9 cellular contexts compared by ENCODE assay signal in genomic region chr10:70331486-70332268, GRCh38. TPM values are rescaled to one million over a fixed set of nuclear protein-coding genes. Genes with fewer than 3 reads are reported as not detected.
A peak's percentile ranks its signal among the peaks of the same experiment; 100 is the strongest.
DNase-seq lines count a peak whose midpoint lies in the region; ATAC-seq, FAIRE-seq and TF ChIP-seq lines count a peak whose summit lies in the region.
"Had no signal": no experiment of that assay in that cellular context is flagged by ENCODE, and none has a peak within 500 bp of the region (broad histone marks: within the 10 kb centered on the region; RNA-seq: fewer than 3 reads in every experiment).

No MANE protein-coding gene starts in this region.

- no peaks in the 10 kb centered on the region for H3K27me3 ChIP-seq in mesenchymal stem cell (ENCODE audit: control insufficient read depth in 1 of 2, insufficient read depth in 1 of 2, low read length in 2 of 2)

- peak overlapping the region; percentile 80 for H4K91ac ChIP-seq in mesenchymal stem cell (ENCODE audit: low read length)

- H2AFZ ChIP-seq in mesenchymal stem cell (ENCODE audit: low read depth, low read length) = no peak overlapping the region
- H2AFZ ChIP-seq: parathyroid adenoma had no signal

- ATAC-seq in GM19395 (IDR thresholded peaks at IDR 0.05; ENCODE audit: unreplicated experiment) = peak; percentile 85
- peak; percentile 72 for ATAC-seq in effector memory CD8-positive, alpha-beta T cell (replicated peaks)
- ATAC-seq in HG02610 (IDR thresholded peaks at IDR 0.05; ENCODE audit: unreplicated experiment) = no peak

- no peak overlapping the region for H3K23ac ChIP-seq in mesenchymal stem cell (ENCODE audit: low read length in 2 of 2)

- H3K4me1 ChIP-seq in mesenchymal stem cell (ENCODE audit: control insufficient read depth, insufficient read depth, low read depth, low read length) = peaks cover 28% of the 10 kb centered on the region

- H3K9me3 ChIP-seq in mesenchymal stem cell (ENCODE audit: control insufficient read depth, low read length) = peaks cover 10% of the 10 kb centered on the region

- no peak for FAIRE-seq in D721Med (lab: Jason Lieb, UNC)

- no peaks in the 10 kb centered on the region for H3K9me3 Mint-ChIP-seq in effector memory CD8-positive, alpha-beta T cell

- peak overlapping the region; percentile 21 to 57 for H3K4me3 Mint-ChIP-seq in effector memory CD8-positive, alpha-beta T cell

- peak overlapping the region; percentile 49 to 81 for H3K27ac Mint-ChIP-seq in effector memory CD8-positive, alpha-beta T cell

- TF ChIP-seq CTCF in RWPE1 (conservative IDR thresholded peaks at IDR 0.05; ENCODE audit: low read depth) = no peak
- no peak for TF ChIP-seq CTCF in D721Med (IDR thresholded peaks at IDR 0.05; ENCODE audit: insufficient read depth, missing control alignments)

- peak overlapping the region; percentile 59 to 76 for H3K4ac ChIP-seq in mesenchymal stem cell (ENCODE audit: low read depth in 1 of 2, low read length in 2 of 2)

- H2BK120ac ChIP-seq in mesenchymal stem cell (ENCODE audit: low read depth, low read length) = no peak overlapping the region

- H3K79me1 ChIP-seq in mesenchymal stem cell (replicated peaks; ENCODE audit: low read length, poor library complexity, severe bottlenecking) = peaks cover 15% of the 10 kb centered on the region

- no peak overlapping the region for H3K4me3 ChIP-seq in Jurkat, Clone E6-1 (ENCODE audit: low read length)
- no peak overlapping the region for H3K4me3 ChIP-seq in mesenchymal stem cell (ENCODE audit: insufficient read depth in 1 of 2, low read depth in 1 of 2, low read length in 2 of 2)

- peaks cover 16 to 17% of the 10 kb centered on the region in 2 donors for H3K4me1 Mint-ChIP-seq in effector memory CD8-positive, alpha-beta T cell (ENCODE audit: low read depth in 2 of 2)

- no peak overlapping the region for H3K9ac ChIP-seq in mesenchymal stem cell (ENCODE audit: low read length)
- H3K9ac ChIP-seq: parathyroid adenoma had no signal

- H3K36me3 Mint-ChIP-seq in effector memory CD8-positive, alpha-beta T cell (ENCODE audit: insufficient read depth) = peaks cover 2% of the 10 kb centered on the region

- H3K14ac ChIP-seq in mesenchymal stem cell (ENCODE audit: low read length in 2 of 2) = no peak overlapping the region

- peak overlapping the region; percentile 24 for H2BK5ac ChIP-seq in mesenchymal stem cell (ENCODE audit: low read depth, low read length, poor library complexity, severe bottlenecking)

- POLR2A ChIA-PET in RWPE1 (lab: Yijun Ruan, JAX; ENCODE audit: low non-redundant PET) = no interaction called here

- peak overlapping the region; percentile 54 for H2BK15ac ChIP-seq in mesenchymal stem cell (ENCODE audit: low read depth, poor library complexity, severe bottlenecking)

- 19% methylated on average over 10 of the region's 10 CpGs for WGBS in mesenchymal stem cell

- peaks cover 0 to 13% of the 10 kb centered on the region in 2 experiments for H3K36me3 ChIP-seq in mesenchymal stem cell (ENCODE audit: control insufficient read depth in 1 of 2, insufficient read depth in 2 of 2, low read depth in 1 of 2, low read length in 2 of 2)

- no peaks in the 10 kb centered on the region for H3K27me3 Mint-ChIP-seq in effector memory CD8-positive, alpha-beta T cell

- CTCF ChIA-PET in RWPE1 (lab: Yijun Ruan, JAX) = interaction anchor here (1.5 kb wide), 1 partner anchor 32 kb away, joined by 3 read pairs; no protein-coding TSS in a partner anchor

- peak overlapping the region; percentile 72 for H3K27ac ChIP-seq in RWPE1
- peak overlapping the region; percentile 75 for H3K27ac ChIP-seq in mesenchymal stem cell (ENCODE audit: low read length, poor library complexity, severe bottlenecking)
- H3K27ac ChIP-seq: parathyroid adenoma had no signal

- peak overlapping the region; percentile 86 to 87 for H2BK12ac ChIP-seq in mesenchymal stem cell (ENCODE audit: low read length in 2 of 2)

- H3K18ac ChIP-seq in mesenchymal stem cell (ENCODE audit: low read depth in 1 of 2, low read length in 2 of 2) = peak overlapping the region; percentile 90 to 94

- H2AK5ac ChIP-seq in mesenchymal stem cell (ENCODE audit: low read length, severe bottlenecking) = peak overlapping the region; percentile 90

- DNase-seq in CMK (ENCODE audit: low read depth) (peak; percentile 91), RWPE1 (ENCODE audit: low spot score) (peak; percentile 99), mesenchymal stem cell (peak; percentile 97), D721Med (ENCODE audit: insufficient read length, low spot score) (no peak)
- peak; percentile 77 for DNase-seq in Jurkat, Clone E6-1 (ENCODE audit: low read depth, low spot score)
- DNase-seq in effector memory CD8-positive, alpha-beta T cell = no peak

- no peak overlapping the region for H3K4me2 ChIP-seq in mesenchymal stem cell (ENCODE audit: low read length, poor library complexity, severe bottlenecking)

- peak overlapping the region; percentile 94 for H4K8ac ChIP-seq in mesenchymal stem cell (ENCODE audit: low read length)

RNA-seq across cellular contexts. Expression of gene NPFFR1, which starts 47.9 kb away (rescaled TPM):
- not detected for polyA plus RNA-seq in Jurkat, Clone E6-1 (2012; ENCODE audit: insufficient read depth, insufficient read length)
- polyA plus RNA-seq in mesenchymal stem cell (2013, experiment 1 of 2) = under 0.01 TPM
- under 0.01 TPM for polyA plus RNA-seq in mesenchymal stem cell (2013, experiment 2 of 2)

RNA-seq across cellular contexts. Expression of gene LRRC20, which starts 50.7 kb away (rescaled TPM):
- polyA plus RNA-seq in Jurkat, Clone E6-1 (2012; ENCODE audit: insufficient read depth, insufficient read length) = 36.2 TPM
- 15.0 TPM for polyA plus RNA-seq in mesenchymal stem cell (2013, experiment 1 of 2)
- 16.2 TPM for polyA plus RNA-seq in mesenchymal stem cell (2013, experiment 2 of 2)

Comparison
In these comparisons a context has a peak if more than half of its experiments do, and no peak if none do; other contexts are left out.
1. DNase-seq: peak in CMK (single experiment), Jurkat, Clone E6-1 (single experiment), RWPE1 (single experiment) and mesenchymal stem cell (single experiment); none in effector memory CD8-positive, alpha-beta T cell (0 of 3) and D721Med (single experiment).